Comparison of ENCODE assay signal across 16 cellular contexts in the genomic region with DNA sequence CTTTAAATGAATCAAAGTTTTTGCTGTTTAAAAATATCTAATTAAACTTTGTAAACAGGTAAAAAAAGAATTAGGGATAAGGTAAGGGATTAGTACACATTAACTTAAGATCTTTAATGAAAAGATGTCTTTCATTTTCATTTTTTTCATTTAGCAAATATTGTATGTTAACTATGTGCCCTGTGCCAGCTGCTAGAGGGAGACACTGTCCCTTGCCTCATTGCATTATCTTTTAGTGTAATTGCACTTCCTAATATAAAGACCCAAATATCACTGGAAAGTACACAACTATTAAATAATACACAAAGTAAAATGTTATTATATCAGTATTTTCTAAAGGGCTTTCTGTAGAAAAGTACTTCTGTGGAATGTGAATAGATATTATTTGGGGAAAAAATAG.
"Had no signal": no experiment of that assay in that cellular context is flagged by ENCODE, and none has a peak within 500 bp of the region (broad histone marks: within the 10 kb centered on the region; RNA-seq: fewer than 3 reads in every experiment).

No MANE protein-coding gene starts in this region.

- H3K36me3 ChIP-seq: adrenal gland, cardiac muscle cell, gastroesophageal sphincter, neural progenitor cell, ovary had no signal

- ATAC-seq: gastroesophageal sphincter, left colon had no signal

- H3K27ac Mint-ChIP-seq: naive B cell, neural progenitor cell had no signal

- H3K4me3 Mint-ChIP-seq: naive B cell, neural progenitor cell had no signal

- FAIRE-seq: colon, islet of Langerhans had no signal

- H3K27ac ChIP-seq: adrenal gland, cardiac muscle cell, gastroesophageal sphincter, neural progenitor cell, ovary had no signal

- DNase-seq: activated CD4-positive, alpha-beta T cell treated with anti-CD3 and anti-CD28 coated beads for 1 hour; activated CD4-positive, alpha-beta T cell treated with anti-CD3 and anti-CD28 coated beads, Interleukin-2, amount 50 U/mL, for 48 hours; activated naive CD4-positive, alpha-beta T cell treated with anti-CD3 and anti-CD28 coated beads, Interleukin-2, amount 50 U/mL, for 16 hours; activated T-cell treated with anti-CD3 and anti-CD28 coated beads, Interleukin-2, amount 50 U/mL, for 1 hour; adrenal gland; effector CD4-positive, alpha-beta T cell; left colon; naive B cell; ovary; stimulated activated CD4-positive, alpha-beta T cell treated with anti-CD3 and anti-CD28 coated beads, Interleukin-1b, Interleukin-23, amount 100 ng/mL, for 48 hours; T-helper 1 cell had no signal

- H3K27me3 Mint-ChIP-seq: naive B cell had no signal

- H3K27me3 ChIP-seq: adrenal gland, cardiac muscle cell, gastroesophageal sphincter, neural progenitor cell, ovary had no signal

- H3K9me3 Mint-ChIP-seq: neural progenitor cell had no signal

- H3K4me1 ChIP-seq: adrenal gland, gastroesophageal sphincter, neural progenitor cell had no signal

- H3K36me3 Mint-ChIP-seq: naive B cell, neural progenitor cell had no signal

- H3K4me1 Mint-ChIP-seq: naive B cell, neural progenitor cell had no signal

- H3K9me3 ChIP-seq: adrenal gland, gastroesophageal sphincter, ovary had no signal

- H3K4me3 ChIP-seq: adrenal gland, cardiac muscle cell, gastroesophageal sphincter, neural progenitor cell, ovary had no signal
